In genomic region chr10:76719021-76719420, GRCh38 we compare ENCODE assay signal across 38 cellular contexts.
"Had no signal": no experiment of that assay in that cellular context is flagged by ENCODE, and none has a peak within 500 bp of the region (broad histone marks: within the 10 kb centered on the region; RNA-seq: fewer than 3 reads in every experiment).

No MANE protein-coding gene starts in this region.

- H3K27me3 ChIP-seq: adrenal gland, ascending aorta, body of pancreas, brain microvascular endothelial cell, breast epithelium, cardiac muscle cell had no signal

- H3K4me1 Mint-ChIP-seq: activated naive CD4-positive, alpha-beta T cell treated with anti-CD3 and anti-CD28 coated beads, Interleukin-2, amount 10 ng/mL, durations not matched to agents 7 days and 5 days; activated naive CD4-positive, alpha-beta T cell treated with anti-CD3 and anti-CD28 coated beads, Interleukin-2, amount 50 U/mL, for 24 hours; activated naive CD8-positive, alpha-beta T cell treated with anti-CD3 and anti-CD28 coated beads for 36 hours; activated naive CD8-positive, alpha-beta T cell treated with anti-CD3 and anti-CD28 coated beads, Interleukin-2, amount 10 ng/mL, durations not matched to agents 7 days and 5 days; activated naive CD8-positive, alpha-beta T cell treated with anti-CD3 and anti-CD28 coated beads, Interleukin-2, amount 50 U/mL, for 24 hours; activated T-helper 17 cell treated with anti-CD3 and anti-CD28 coated beads, Interleukin-2, amount 50 U/mL, for 72 hours; brain; central memory CD8-positive, alpha-beta T cell had no signal

- H3K27me3 Mint-ChIP-seq: activated naive CD4-positive, alpha-beta T cell treated with anti-CD3 and anti-CD28 coated beads, Interleukin-2, amount 10 ng/mL, durations not matched to agents 7 days and 5 days; activated naive CD4-positive, alpha-beta T cell treated with anti-CD3 and anti-CD28 coated beads, Interleukin-2, amount 50 U/mL, for 24 hours; activated naive CD8-positive, alpha-beta T cell; activated naive CD8-positive, alpha-beta T cell treated with anti-CD3 and anti-CD28 coated beads for 36 hours; activated naive CD8-positive, alpha-beta T cell treated with anti-CD3 and anti-CD28 coated beads, Interleukin-2, amount 10 ng/mL, durations not matched to agents 7 days and 5 days; activated naive CD8-positive, alpha-beta T cell treated with anti-CD3 and anti-CD28 coated beads, Interleukin-2, amount 50 U/mL, for 24 hours; activated T-cell treated with anti-CD3 and anti-CD28 coated beads, Interleukin-2, amount 50 U/mL, for 24 hours; activated T-helper 17 cell treated with anti-CD3 and anti-CD28 coated beads, Interleukin-2, amount 50 U/mL, for 72 hours; central memory CD8-positive, alpha-beta T cell had no signal

- H3K36me3 Mint-ChIP-seq: activated naive CD4-positive, alpha-beta T cell treated with anti-CD3 and anti-CD28 coated beads, Interleukin-2, amount 10 ng/mL, durations not matched to agents 7 days and 5 days; activated naive CD4-positive, alpha-beta T cell treated with anti-CD3 and anti-CD28 coated beads, Interleukin-2, amount 50 U/mL, for 24 hours; activated naive CD4-positive, alpha-beta T cell treated with anti-CD3 and anti-CD28 coated beads, Interleukin-2, amount 50 U/mL, for 72 hours; activated naive CD8-positive, alpha-beta T cell; activated naive CD8-positive, alpha-beta T cell treated with anti-CD3 and anti-CD28 coated beads for 36 hours; activated naive CD8-positive, alpha-beta T cell treated with anti-CD3 and anti-CD28 coated beads, Interleukin-2, amount 10 ng/mL, durations not matched to agents 7 days and 5 days; brain had no signal

- H3K4me1 ChIP-seq: adrenal gland, body of pancreas, breast epithelium had no signal

- H3K4me3 Mint-ChIP-seq: activated naive CD4-positive, alpha-beta T cell treated with anti-CD3 and anti-CD28 coated beads for 36 hours; activated naive CD4-positive, alpha-beta T cell treated with anti-CD3 and anti-CD28 coated beads, Interleukin-2, amount 10 ng/mL, durations not matched to agents 7 days and 5 days; activated naive CD4-positive, alpha-beta T cell treated with anti-CD3 and anti-CD28 coated beads, Interleukin-2, amount 50 U/mL, for 24 hours; activated naive CD8-positive, alpha-beta T cell; activated naive CD8-positive, alpha-beta T cell treated with anti-CD3 and anti-CD28 coated beads for 36 hours; activated naive CD8-positive, alpha-beta T cell treated with anti-CD3 and anti-CD28 coated beads, Interleukin-2, amount 10 ng/mL, durations not matched to agents 7 days and 5 days; activated naive CD8-positive, alpha-beta T cell treated with anti-CD3 and anti-CD28 coated beads, Interleukin-2, amount 50 U/mL, for 24 hours; activated T-cell treated with anti-CD3 and anti-CD28 coated beads, Interleukin-2, amount 50 U/mL, for 24 hours; activated T-cell treated with anti-CD3 and anti-CD28 coated beads, Interleukin-2, amount 50 U/mL, for 4 hours; activated T-cell treated with anti-CD3 and anti-CD28 coated beads, Interleukin-2, amount 50 U/mL, for 72 hours; activated T-helper 1 cell treated with anti-CD3 and anti-CD28 coated beads, Interleukin-12 subunit alpha, Interleukin-12 subunit beta, Interleukin-2, Interleukin-4 antibody, amounts not matched to agents 30 ng/mL and 10 ng/mL and 1 ng/mL, durations not matched to agents 14 hours and 24 hours and 36 hours; activated T-helper 17 cell treated with anti-CD3 and anti-CD28 coated beads, Interleukin-2, amount 50 U/mL, for 72 hours; brain; central memory CD8-positive, alpha-beta T cell had no signal

- DNase-seq: activated effector memory CD4-positive, alpha-beta T cell treated with anti-CD3 and anti-CD28 coated beads, Interleukin-2, amount 50 U/mL, for 16 hours; activated effector memory CD4-positive, alpha-beta T cell treated with Interleukin-2 at 50 U/mL for 16 hours; activated gamma-delta T cell; activated gamma-delta T cell treated with Interleukin-2 at 50 U/mL for 16 hours; activated naive CD4-positive, alpha-beta T cell; activated naive CD4-positive, alpha-beta T cell treated with anti-CD3 and anti-CD28 coated beads for 36 hours; activated naive CD4-positive, alpha-beta T cell treated with anti-CD3 and anti-CD28 coated beads, Interleukin-2, amount 10 ng/mL, durations not matched to agents 7 days and 5 days; activated naive CD4-positive, alpha-beta T cell treated with anti-CD3 and anti-CD28 coated beads, Interleukin-2, amount 50 U/mL, for 16 hours; activated naive CD4-positive, alpha-beta T cell treated with Interleukin-2 at 50 U/mL for 16 hours; activated naive CD8-positive, alpha-beta T cell treated with anti-CD3 and anti-CD28 coated beads for 36 hours; activated naive CD8-positive, alpha-beta T cell treated with anti-CD3 and anti-CD28 coated beads, Interleukin-2, amount 10 ng/mL, durations not matched to agents 7 days and 5 days; activated naive CD8-positive, alpha-beta T cell treated with anti-CD3 and anti-CD28 coated beads, Interleukin-2, amount 50 U/mL, for 24 hours; activated T-cell treated with anti-CD3 and anti-CD28 coated beads, Interleukin-2, amount 50 U/mL, for 1 hour; activated T-cell treated with anti-CD3 and anti-CD28 coated beads, Interleukin-2, amount 50 U/mL, for 24 hours; activated T-cell treated with anti-CD3 and anti-CD28 coated beads, Interleukin-2, amount 50 U/mL, for 4 hours; activated T-cell treated with anti-CD3 and anti-CD28 coated beads, Interleukin-2, amount 50 U/mL, for 48 hours; activated T-cell treated with anti-CD3 and anti-CD28 coated beads, Interleukin-2, amount 50 U/mL, for 72 hours; adrenal gland; amniotic stem cell; amygdala; anterior cingulate cortex; aorta; body of pancreas; brain microvascular endothelial cell; caudate nucleus; central memory CD4-positive, alpha-beta T cell; cerebellar nuclear complex had no signal

- H3K4me3 ChIP-seq: adrenal gland, ascending aorta, body of pancreas, breast epithelium, cardiac muscle cell had no signal

- H3K36me3 ChIP-seq: adrenal gland, ascending aorta, brain microvascular endothelial cell, breast epithelium, cardiac muscle cell had no signal

- H3K27ac Mint-ChIP-seq: activated naive CD4-positive, alpha-beta T cell treated with anti-CD3 and anti-CD28 coated beads for 36 hours; activated naive CD4-positive, alpha-beta T cell treated with anti-CD3 and anti-CD28 coated beads, Interleukin-2, amount 10 ng/mL, durations not matched to agents 7 days and 5 days; activated naive CD4-positive, alpha-beta T cell treated with anti-CD3 and anti-CD28 coated beads, Interleukin-2, amount 50 U/mL, for 24 hours; activated naive CD4-positive, alpha-beta T cell treated with anti-CD3 and anti-CD28 coated beads, Interleukin-2, amount 50 U/mL, for 72 hours; activated naive CD8-positive, alpha-beta T cell; activated naive CD8-positive, alpha-beta T cell treated with anti-CD3 and anti-CD28 coated beads for 36 hours; activated naive CD8-positive, alpha-beta T cell treated with anti-CD3 and anti-CD28 coated beads, Interleukin-2, amount 10 ng/mL, durations not matched to agents 7 days and 5 days; activated naive CD8-positive, alpha-beta T cell treated with anti-CD3 and anti-CD28 coated beads, Interleukin-2, amount 50 U/mL, for 24 hours; activated T-cell treated with anti-CD3 and anti-CD28 coated beads, Interleukin-2, amount 50 U/mL, for 24 hours; activated T-cell treated with anti-CD3 and anti-CD28 coated beads, Interleukin-2, amount 50 U/mL, for 72 hours; activated T-helper 1 cell treated with anti-CD3 and anti-CD28 coated beads, Interleukin-12 subunit alpha, Interleukin-12 subunit beta, Interleukin-2, Interleukin-4 antibody, amounts not matched to agents 30 ng/mL and 10 ng/mL and 1 ng/mL, durations not matched to agents 14 hours and 24 hours and 36 hours; activated T-helper 17 cell treated with anti-CD3 and anti-CD28 coated beads, Interleukin-2, amount 50 U/mL, for 72 hours; activated T-helper 2 cell treated with anti-CD3 and anti-CD28 coated beads, Interferon-gamma antibody, Interleukin-2, Interleukin-4, amounts not matched to agents 10 μg/mL and 5 μg/mL and 100 μg/mL, durations not matched to agents 14 hours and 24 hours and 36 hours; brain had no signal

- H3K9me3 Mint-ChIP-seq: activated naive CD4-positive, alpha-beta T cell treated with anti-CD3 and anti-CD28 coated beads, Interleukin-2, amount 10 ng/mL, durations not matched to agents 7 days and 5 days; activated naive CD8-positive, alpha-beta T cell treated with anti-CD3 and anti-CD28 coated beads for 36 hours; activated naive CD8-positive, alpha-beta T cell treated with anti-CD3 and anti-CD28 coated beads, Interleukin-2, amount 10 ng/mL, durations not matched to agents 7 days and 5 days; activated T-cell treated with anti-CD3 and anti-CD28 coated beads, Interleukin-2, amount 50 U/mL, for 24 hours; activated T-helper 1 cell treated with anti-CD3 and anti-CD28 coated beads, Interleukin-12 subunit alpha, Interleukin-12 subunit beta, Interleukin-2, Interleukin-4 antibody, amounts not matched to agents 30 ng/mL and 10 ng/mL and 1 ng/mL, durations not matched to agents 14 hours and 24 hours and 36 hours; activated T-helper 2 cell treated with anti-CD3 and anti-CD28 coated beads, Interferon-gamma antibody, Interleukin-2, Interleukin-4, amounts not matched to agents 10 μg/mL and 5 μg/mL and 100 μg/mL, durations not matched to agents 14 hours and 24 hours and 36 hours had no signal

- H3K9me3 ChIP-seq: adrenal gland, ascending aorta, body of pancreas, breast epithelium had no signal

- ATAC-seq: activated naive CD4-positive, alpha-beta T cell treated with anti-CD3 and anti-CD28 coated beads, Interleukin-2, amount 50 U/mL, for 72 hours; activated naive CD8-positive, alpha-beta T cell treated with anti-CD3 and anti-CD28 coated beads, Interleukin-2, amount 50 U/mL, for 24 hours; activated T-cell treated with anti-CD3 and anti-CD28 coated beads, Interleukin-2, amount 50 U/mL, for 4 hours; activated T-cell treated with anti-CD3 and anti-CD28 coated beads, Interleukin-2, amount 50 U/mL, for 72 hours; activated T-helper 17 cell treated with anti-CD3 and anti-CD28 coated beads, Interleukin-2, amount 50 U/mL, for 72 hours; body of pancreas had no signal

- H3K27ac ChIP-seq: adrenal gland, body of pancreas, brain microvascular endothelial cell, breast epithelium, cardiac muscle cell had no signal
